ENCODE assay signal across 9 cellular contexts in genomic region chr5:112004867-112005532, GRCh38.
DNase-seq lines count a peak whose midpoint lies in the region; ATAC-seq and TF ChIP-seq lines count a peak whose summit lies in the region.
"Had no signal": no experiment of that assay in that cellular context is flagged by ENCODE, and none has a peak within 500 bp of the region (broad histone marks: within the 10 kb centered on the region; RNA-seq: fewer than 3 reads in every experiment).

No MANE protein-coding gene starts in this region.

- H3K9me3 Mint-ChIP-seq in effector memory CD8-positive, alpha-beta T cell = no peaks in the 10 kb centered on the region

- TF ChIP-seq CTCF in GM12865 (IDR thresholded peaks at IDR 0.05; ENCODE audit: insufficient read depth, low read depth, low read length, missing control alignments) = no peak

- H3K27ac Mint-ChIP-seq in effector memory CD8-positive, alpha-beta T cell = no peak overlapping the region

- H3K4me3 Mint-ChIP-seq in effector memory CD8-positive, alpha-beta T cell = no peak overlapping the region

- H3K27me3 Mint-ChIP-seq in effector memory CD8-positive, alpha-beta T cell = no peaks in the 10 kb centered on the region

- H3K4me1 Mint-ChIP-seq in effector memory CD8-positive, alpha-beta T cell (ENCODE audit: low read depth in 2 of 2) = no peaks in the 10 kb centered on the region

- ATAC-seq in GM21515 (IDR thresholded peaks at IDR 0.05; ENCODE audit: unreplicated experiment) (peak; percentile 79), HG03354 (IDR thresholded peaks at IDR 0.05; ENCODE audit: poor library complexity, severe bottlenecking, unreplicated experiment) (peak; percentile 96)
- no peak for ATAC-seq in effector memory CD8-positive, alpha-beta T cell (replicated peaks)

- peak; percentile 69 for DNase-seq in GM12865 (ENCODE audit: low read depth)
- DNase-seq in fibroblast of gingiva (ENCODE audit: low read depth) = peak; percentile 34
- no peak for DNase-seq in effector memory CD8-positive, alpha-beta T cell
- no peak for DNase-seq in inferior parietal cortex (ENCODE audit: extremely low spot score)
- DNase-seq in NCI-H2029 (lab: John Stamatoyannopoulos, UW) = no peak
- no peak for DNase-seq in NCI-H524 (lab: John Stamatoyannopoulos, UW)
- DNase-seq: DMS 273 treated with DMSO at 0.1 percent for 48 hours had no signal

- no peaks in the 10 kb centered on the region for H3K36me3 Mint-ChIP-seq in effector memory CD8-positive, alpha-beta T cell (ENCODE audit: insufficient read depth)

- no peak overlapping the region for H3K4me3 ChIP-seq in GM12865 (ENCODE audit: low read depth, low read length)

Comparison
In these comparisons a context has a peak if more than half of its experiments do, and no peak if none do; other contexts are left out.
1. DNase-seq: peak in GM12865 (single experiment) and fibroblast of gingiva (single experiment); none in effector memory CD8-positive, alpha-beta T cell (0 of 3), inferior parietal cortex (single experiment), NCI-H2029 (single experiment) and NCI-H524 (0 of 2).